In genomic region chr4:100977746-100978397, GRCh38 we compare ENCODE assay signal across 1 cellular context.
TF ChIP-seq lines count a peak whose summit lies in the region.

No MANE protein-coding gene starts in this region.

TF ChIP-seq in SK-N-SH treated with all-trans-retinoic acid at 6 μM for 48 hours, 23 proteins besides CTCF, POLR2A, EP300 and RAD21 (continued from another document):
- TF ChIP-seq, protein P1, sequence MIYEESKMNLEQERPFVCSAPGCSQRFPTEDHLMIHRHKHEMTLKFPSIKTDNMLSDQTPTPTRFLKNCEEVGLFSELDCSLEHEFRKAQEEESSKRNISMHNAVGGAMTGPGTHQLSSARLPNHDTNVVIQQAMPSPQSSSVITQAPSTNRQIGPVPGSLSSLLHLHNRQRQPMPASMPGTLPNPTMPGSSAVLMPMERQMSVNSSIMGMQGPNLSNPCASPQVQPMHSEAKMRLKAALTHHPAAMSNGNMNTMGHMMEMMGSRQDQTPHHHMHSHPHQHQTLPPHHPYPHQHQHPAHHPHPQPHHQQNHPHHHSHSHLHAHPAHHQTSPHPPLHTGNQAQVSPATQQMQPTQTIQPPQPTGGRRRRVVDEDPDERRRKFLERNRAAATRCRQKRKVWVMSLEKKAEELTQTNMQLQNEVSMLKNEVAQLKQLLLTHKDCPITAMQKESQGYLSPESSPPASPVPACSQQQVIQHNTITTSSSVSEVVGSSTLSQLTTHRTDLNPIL (CRISPR knock-in tag; IDR thresholded peaks at IDR 0.05; ENCODE audit: low read depth): no peak
- no peak for TF ChIP-seq PPARA (CRISPR knock-in tag; IDR thresholded peaks at IDR 0.05; ENCODE audit: borderline replicate concordance)
- no peak for TF ChIP-seq ZFP3 (CRISPR knock-in tag; IDR thresholded peaks at IDR 0.05)
- TF ChIP-seq TSHZ2 (CRISPR knock-in tag; IDR thresholded peaks at IDR 0.05): peak; percentile 72; the same call in 1 of the 2 replicates
TF ChIP-seq in SK-N-SH treated with all-trans-retinoic acid at 6 μM for 48 hours: peak in this region for 3.
